In the genomic region with DNA sequence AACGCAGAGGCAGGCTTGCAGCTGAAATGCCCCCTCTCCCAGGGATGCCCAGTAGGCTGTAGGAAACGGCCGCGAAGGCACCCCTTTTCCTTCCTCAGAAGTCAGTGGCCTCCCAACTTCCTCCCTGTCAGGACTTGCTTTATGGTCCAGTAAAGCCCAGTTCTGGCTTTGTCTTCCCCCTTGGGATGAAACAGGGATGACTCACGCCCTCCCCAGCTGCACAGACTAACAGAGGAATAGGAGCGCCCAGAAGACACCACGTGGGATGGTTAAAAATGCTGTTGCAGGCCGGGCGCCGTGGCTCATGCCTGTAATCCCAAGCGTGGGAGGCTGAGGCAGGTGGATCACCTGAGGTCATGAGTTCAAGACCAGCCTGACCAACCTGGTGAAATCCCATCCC, we compare ENCODE assay signal across 2 cellular contexts.
TF ChIP-seq lines count a peak whose summit lies in the region.

No MANE protein-coding gene starts in this region.

TF ChIP-seq in HCT116, 20 proteins besides CTCF, POLR2A, EP300 and RAD21 (continued from another document):
- TF ChIP-seq, protein P1, sequence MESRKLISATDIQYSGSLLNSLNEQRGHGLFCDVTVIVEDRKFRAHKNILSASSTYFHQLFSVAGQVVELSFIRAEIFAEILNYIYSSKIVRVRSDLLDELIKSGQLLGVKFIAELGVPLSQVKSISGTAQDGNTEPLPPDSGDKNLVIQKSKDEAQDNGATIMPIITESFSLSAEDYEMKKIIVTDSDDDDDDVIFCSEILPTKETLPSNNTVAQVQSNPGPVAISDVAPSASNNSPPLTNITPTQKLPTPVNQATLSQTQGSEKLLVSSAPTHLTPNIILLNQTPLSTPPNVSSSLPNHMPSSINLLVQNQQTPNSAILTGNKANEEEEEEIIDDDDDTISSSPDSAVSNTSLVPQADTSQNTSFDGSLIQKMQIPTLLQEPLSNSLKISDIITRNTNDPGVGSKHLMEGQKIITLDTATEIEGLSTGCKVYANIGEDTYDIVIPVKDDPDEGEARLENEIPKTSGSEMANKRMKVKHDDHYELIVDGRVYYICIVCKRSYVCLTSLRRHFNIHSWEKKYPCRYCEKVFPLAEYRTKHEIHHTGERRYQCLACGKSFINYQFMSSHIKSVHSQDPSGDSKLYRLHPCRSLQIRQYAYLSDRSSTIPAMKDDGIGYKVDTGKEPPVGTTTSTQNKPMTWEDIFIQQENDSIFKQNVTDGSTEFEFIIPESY (IDR thresholded peaks at IDR 0.05; ENCODE audit: extremely low read depth, insufficient replicate concordance, low read length) = no peak
TF ChIP-seq in HCT116: peak in this region for 0.

TF ChIP-seq in SK-N-SH treated with all-trans-retinoic acid at 6 μM for 48 hours, 23 proteins besides CTCF, POLR2A, EP300 and RAD21 (continued from another document):
- TF ChIP-seq ZC3H10 (CRISPR knock-in tag; IDR thresholded peaks at IDR 0.05) (no peak), ESRRG (CRISPR knock-in tag; IDR thresholded peaks at IDR 0.05) (no peak), SNAI2 (CRISPR knock-in tag; IDR thresholded peaks at IDR 0.05) (no peak), ZNF565 (CRISPR knock-in tag; conservative IDR thresholded peaks at IDR 0.05; ENCODE audit: low read depth) (no peak), ZNF70 (CRISPR knock-in tag; IDR thresholded peaks at IDR 0.05) (no peak), OSR1 (CRISPR knock-in tag; IDR thresholded peaks at IDR 0.05) (no peak)
- TF ChIP-seq, protein P2, sequence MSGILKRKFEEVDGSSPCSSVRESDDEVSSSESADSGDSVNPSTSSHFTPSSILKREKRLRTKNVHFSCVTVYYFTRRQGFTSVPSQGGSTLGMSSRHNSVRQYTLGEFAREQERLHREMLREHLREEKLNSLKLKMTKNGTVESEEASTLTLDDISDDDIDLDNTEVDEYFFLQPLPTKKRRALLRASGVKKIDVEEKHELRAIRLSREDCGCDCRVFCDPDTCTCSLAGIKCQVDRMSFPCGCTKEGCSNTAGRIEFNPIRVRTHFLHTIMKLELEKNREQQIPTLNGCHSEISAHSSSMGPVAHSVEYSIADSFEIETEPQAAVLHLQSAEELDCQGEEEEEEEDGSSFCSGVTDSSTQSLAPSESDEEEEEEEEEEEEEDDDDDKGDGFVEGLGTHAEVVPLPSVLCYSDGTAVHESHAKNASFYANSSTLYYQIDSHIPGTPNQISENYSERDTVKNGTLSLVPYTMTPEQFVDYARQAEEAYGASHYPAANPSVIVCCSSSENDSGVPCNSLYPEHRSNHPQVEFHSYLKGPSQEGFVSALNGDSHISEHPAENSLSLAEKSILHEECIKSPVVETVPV (CRISPR knock-in tag; IDR thresholded peaks at IDR 0.05) = no peak
- TF ChIP-seq, protein P3, sequence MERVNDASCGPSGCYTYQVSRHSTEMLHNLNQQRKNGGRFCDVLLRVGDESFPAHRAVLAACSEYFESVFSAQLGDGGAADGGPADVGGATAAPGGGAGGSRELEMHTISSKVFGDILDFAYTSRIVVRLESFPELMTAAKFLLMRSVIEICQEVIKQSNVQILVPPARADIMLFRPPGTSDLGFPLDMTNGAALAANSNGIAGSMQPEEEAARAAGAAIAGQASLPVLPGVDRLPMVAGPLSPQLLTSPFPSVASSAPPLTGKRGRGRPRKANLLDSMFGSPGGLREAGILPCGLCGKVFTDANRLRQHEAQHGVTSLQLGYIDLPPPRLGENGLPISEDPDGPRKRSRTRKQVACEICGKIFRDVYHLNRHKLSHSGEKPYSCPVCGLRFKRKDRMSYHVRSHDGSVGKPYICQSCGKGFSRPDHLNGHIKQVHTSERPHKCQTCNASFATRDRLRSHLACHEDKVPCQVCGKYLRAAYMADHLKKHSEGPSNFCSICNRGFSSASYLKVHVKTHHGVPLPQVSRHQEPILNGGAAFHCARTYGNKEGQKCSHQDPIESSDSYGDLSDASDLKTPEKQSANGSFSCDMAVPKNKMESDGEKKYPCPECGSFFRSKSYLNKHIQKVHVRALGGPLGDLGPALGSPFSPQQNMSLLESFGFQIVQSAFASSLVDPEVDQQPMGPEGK (CRISPR knock-in tag; IDR thresholded peaks at IDR 0.05; ENCODE audit: borderline replicate concordance) = no peak
- TF ChIP-seq, protein P4, sequence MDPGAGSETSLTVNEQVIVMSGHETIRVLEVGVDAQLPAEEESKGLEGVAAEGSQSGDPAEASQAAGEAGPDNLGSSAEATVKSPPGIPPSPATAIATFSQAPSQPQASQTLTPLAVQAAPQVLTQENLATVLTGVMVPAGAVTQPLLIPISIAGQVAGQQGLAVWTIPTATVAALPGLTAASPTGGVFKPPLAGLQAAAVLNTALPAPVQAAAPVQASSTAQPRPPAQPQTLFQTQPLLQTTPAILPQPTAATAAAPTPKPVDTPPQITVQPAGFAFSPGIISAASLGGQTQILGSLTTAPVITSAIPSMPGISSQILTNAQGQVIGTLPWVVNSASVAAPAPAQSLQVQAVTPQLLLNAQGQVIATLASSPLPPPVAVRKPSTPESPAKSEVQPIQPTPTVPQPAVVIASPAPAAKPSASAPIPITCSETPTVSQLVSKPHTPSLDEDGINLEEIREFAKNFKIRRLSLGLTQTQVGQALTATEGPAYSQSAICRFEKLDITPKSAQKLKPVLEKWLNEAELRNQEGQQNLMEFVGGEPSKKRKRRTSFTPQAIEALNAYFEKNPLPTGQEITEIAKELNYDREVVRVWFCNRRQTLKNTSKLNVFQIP (CRISPR knock-in tag; IDR thresholded peaks at IDR 0.05; ENCODE audit: borderline replicate concordance, low read depth) = no peak
